In the genomic region with DNA sequence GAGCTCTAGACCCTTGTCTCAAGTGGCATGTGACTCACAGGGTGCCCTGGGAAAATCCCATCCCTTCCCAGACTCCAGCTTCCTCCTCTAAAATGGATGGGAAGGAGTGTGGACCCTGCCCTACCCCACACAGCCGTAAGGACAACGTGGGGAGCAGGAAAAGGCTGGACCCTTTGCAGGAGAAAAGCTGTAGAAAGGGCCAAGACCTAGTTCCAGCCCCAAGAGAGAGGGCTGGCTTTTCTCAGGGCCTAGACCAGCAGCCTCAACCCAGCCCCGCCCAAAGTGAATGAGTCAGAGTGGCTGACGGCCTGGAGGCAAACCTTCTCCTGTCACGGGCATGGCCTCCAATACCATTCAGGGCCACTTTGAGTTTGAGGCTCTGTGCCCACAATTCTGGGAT, we compare ENCODE assay signal across 9 cellular contexts. TPM values are rescaled to one million over a fixed set of nuclear protein-coding genes. Genes with fewer than 3 reads are reported as not detected.
A peak's percentile ranks its signal among the peaks of the same experiment; 100 is the strongest.
DNase-seq lines count a peak whose midpoint lies in the region; ATAC-seq and TF ChIP-seq lines count a peak whose summit lies in the region.
"Had no signal": no experiment of that assay in that cellular context is flagged by ENCODE, and none has a peak within 500 bp of the region (broad histone marks: within the 10 kb centered on the region; RNA-seq: fewer than 3 reads in every experiment).

No MANE protein-coding gene starts in this region.

- no peaks in the 10 kb centered on the region for H3K27me3 Mint-ChIP-seq in activated CD8-positive, alpha-beta memory T cell treated with anti-CD3 and anti-CD28 coated beads, Interleukin-2, amount 10 ng/mL, durations not matched to agents 7 days and 5 days
- peaks cover 4% of the 10 kb centered on the region for H3K27me3 Mint-ChIP-seq in nephron progenitor cell (ENCODE audit: low read depth, poor library complexity)

- no peak overlapping the region for H3K4me3 Mint-ChIP-seq in activated CD8-positive, alpha-beta memory T cell treated with anti-CD3 and anti-CD28 coated beads, Interleukin-2, amount 10 ng/mL, durations not matched to agents 7 days and 5 days
- H3K4me3 Mint-ChIP-seq in nephron progenitor cell: no peak overlapping the region

- H3K4me1 ChIP-seq in BLaER1 (peaks cover 72% of the 10 kb centered on the region), MM.1S (ENCODE audit: low read length) (peaks cover 34% of the 10 kb centered on the region), foreskin keratinocyte (peaks cover 47% of the 10 kb centered on the region)

- no peaks in the 10 kb centered on the region for H3K79me2 ChIP-seq in MM.1S (ENCODE audit: low read length)

- peak overlapping the region; percentile 39; the same call in 1 of the 2 replicates for H2AFZ ChIP-seq in MM.1S (ENCODE audit: low read length)

- no peaks in the 10 kb centered on the region for H3K9me3 Mint-ChIP-seq in activated CD8-positive, alpha-beta memory T cell treated with anti-CD3 and anti-CD28 coated beads, Interleukin-2, amount 10 ng/mL, durations not matched to agents 7 days and 5 days (ENCODE audit: low read depth)
- no peaks in the 10 kb centered on the region for H3K9me3 Mint-ChIP-seq in nephron progenitor cell

- CTCF ChIA-PET in activated CD8-positive, alpha-beta memory T cell treated with anti-CD3 and anti-CD28 coated beads, Interleukin-2, amount 10 ng/mL, durations not matched to agents 7 days and 5 days (lab: Charles Lee): interaction anchor here (0.6 to 1.6 kb wide), 6 partner anchors 23 to 117 kb away, joined by 3 to 4 read pairs (median 4); no protein-coding TSS in a partner anchor

- H3K4me2 ChIP-seq in BLaER1 (peak overlapping the region; percentile 87), MM.1S (ENCODE audit: low read depth, low read length) (no peak overlapping the region)

- peak overlapping the region; percentile 42; the same call in 1 of the 2 replicates for H3K27ac ChIP-seq in BLaER1
- no peak overlapping the region for H3K27ac ChIP-seq in MM.1S (ENCODE audit: low read length)
- peak overlapping the region; percentile 92 for H3K27ac ChIP-seq in foreskin keratinocyte

- no peaks in the 10 kb centered on the region for H3K36me3 ChIP-seq in BLaER1
- no peaks in the 10 kb centered on the region for H3K36me3 ChIP-seq in MM.1S (replicated peaks; ENCODE audit: insufficient read depth, low read length)

- H3K9ac ChIP-seq in BLaER1: no peak overlapping the region
- no peak overlapping the region for H3K9ac ChIP-seq in MM.1S (ENCODE audit: low read length)

- no peaks in the 10 kb centered on the region for H3K36me3 Mint-ChIP-seq in activated CD8-positive, alpha-beta memory T cell treated with anti-CD3 and anti-CD28 coated beads, Interleukin-2, amount 10 ng/mL, durations not matched to agents 7 days and 5 days
- no peaks in the 10 kb centered on the region for H3K36me3 Mint-ChIP-seq in nephron progenitor cell (ENCODE audit: low read depth)

- H3K27ac Mint-ChIP-seq in activated CD8-positive, alpha-beta memory T cell treated with anti-CD3 and anti-CD28 coated beads, Interleukin-2, amount 10 ng/mL, durations not matched to agents 7 days and 5 days: peak overlapping the region; percentile 70
- no peak overlapping the region for H3K27ac Mint-ChIP-seq in nephron progenitor cell

- peaks cover 26% of the 10 kb centered on the region for H3K4me1 Mint-ChIP-seq in activated CD8-positive, alpha-beta memory T cell treated with anti-CD3 and anti-CD28 coated beads, Interleukin-2, amount 10 ng/mL, durations not matched to agents 7 days and 5 days
- peaks cover 49% of the 10 kb centered on the region for H3K4me1 Mint-ChIP-seq in nephron progenitor cell

- H3K27me3 ChIP-seq in BLaER1: no peaks in the 10 kb centered on the region
- H3K27me3 ChIP-seq in MM.1S (replicated peaks; ENCODE audit: insufficient read depth, low read length): no peaks in the 10 kb centered on the region
- no peaks in the 10 kb centered on the region for H3K27me3 ChIP-seq in foreskin keratinocyte

- ATAC-seq in GM21528 (IDR thresholded peaks at IDR 0.05; ENCODE audit: low FRiP score, unreplicated experiment): peak; percentile 48
- peak; percentile 99 for ATAC-seq in activated CD8-positive, alpha-beta memory T cell treated with anti-CD3 and anti-CD28 coated beads, Interleukin-2, amount 10 ng/mL, durations not matched to agents 7 days and 5 days
- ATAC-seq in foreskin keratinocyte: peak; percentile 29

- H3F3A ChIP-seq in MM.1S (ENCODE audit: insufficient read depth, low read length): no peaks in the 10 kb centered on the region

- no peaks in the 10 kb centered on the region for H3K9me3 ChIP-seq in BLaER1
- no peaks in the 10 kb centered on the region for H3K9me3 ChIP-seq in MM.1S (replicated peaks; ENCODE audit: insufficient read depth, low read length)

- no peaks in the 10 kb centered on the region for H4K20me1 ChIP-seq in BLaER1
- H4K20me1 ChIP-seq in MM.1S (ENCODE audit: insufficient read depth, low read length): no peaks in the 10 kb centered on the region

- TF ChIP-seq CTCF in MM.1S (IDR thresholded peaks at IDR 0.05; ENCODE audit: low read length) (no peak), foreskin keratinocyte (conservative IDR thresholded peaks at IDR 0.05) (no peak), nephron progenitor cell (IDR thresholded peaks at IDR 0.05) (no peak)

- no peaks in the 10 kb centered on the region for H3K9me2 ChIP-seq in MM.1S (replicated peaks; ENCODE audit: insufficient read depth, low read length)

- H3K4me3 ChIP-seq in BLaER1 (no peak overlapping the region), MM.1S (ENCODE audit: low read length) (no peak overlapping the region)

- DNase-seq in MM.1S (peak; percentile 44), foreskin keratinocyte (peak in 1 of 2 donors; percentile 51), globus pallidus (ENCODE audit: low spot score) (no peak), nephron progenitor cell (no peak)
- peak; percentile 87 for DNase-seq in activated CD8-positive, alpha-beta memory T cell treated with anti-CD3 and anti-CD28 coated beads, Interleukin-2, amount 10 ng/mL, durations not matched to agents 7 days and 5 days
- DNase-seq in stimulated activated CD4-positive, alpha-beta T cell treated with anti-CD3 and anti-CD28 coated beads, Interleukin-15, amount 100 ng/mL, for 48 hours (ENCODE audit: low read depth in 2 of 2): peak; percentile 56 to 72

RNA-seq across cellular contexts. Expression of gene LAMB3, which starts 1.1 kb away (rescaled TPM):
- 1 to 10 TPM; 1.3 to 2.5 TPM for total RNA-seq in activated CD8-positive, alpha-beta memory T cell treated with anti-CD3 and anti-CD28 coated beads, Interleukin-2, amount 10 ng/mL, durations not matched to agents 7 days and 5 days
- 1,286 and 1,603 TPM in 2 replicates for total RNA-seq in foreskin keratinocyte
- polyA plus RNA-seq in foreskin keratinocyte: 823 and 1,080 TPM in 2 replicates

RNA-seq across cellular contexts. Expression of gene G0S2, which starts 24.1 kb away (rescaled TPM):
- 1 to 10 TPM in 1 of 2 experiments, under 1 TPM in 1; 0.70 to 1.5 TPM for total RNA-seq in activated CD8-positive, alpha-beta memory T cell treated with anti-CD3 and anti-CD28 coated beads, Interleukin-2, amount 10 ng/mL, durations not matched to agents 7 days and 5 days
- 19.7 and 24.0 TPM in 2 replicates for total RNA-seq in foreskin keratinocyte
- polyA plus RNA-seq in foreskin keratinocyte: 22.5 and 29.7 TPM in 2 replicates

RNA-seq across cellular contexts. Expression of gene HSD11B1, which starts 53.5 kb away (rescaled TPM):
- total RNA-seq in activated CD8-positive, alpha-beta memory T cell treated with anti-CD3 and anti-CD28 coated beads, Interleukin-2, amount 10 ng/mL, durations not matched to agents 7 days and 5 days: under 1 TPM in 1 of 2 experiments, not detected in 1; 0.91 TPM
- 0.56 and 0.61 TPM in 2 replicates for total RNA-seq in foreskin keratinocyte
- 0.29 and 0.54 TPM in 2 replicates for polyA plus RNA-seq in foreskin keratinocyte
- total RNA-seq: glomerular endothelial cell had no signal

Comparison
In these comparisons a context has a peak if more than half of its experiments do, and no peak if none do; other contexts are left out.
1. ATAC-seq: peak in every context shown above with its lines; median percentile 99 in activated CD8-positive, alpha-beta memory T cell treated with anti-CD3 and anti-CD28 coated beads, Interleukin-2, amount 10 ng/mL, durations not matched to agents 7 days and 5 days; 48 in GM21528; 29 in foreskin keratinocyte.
2. DNase-seq: peak in MM.1S (single experiment), activated CD8-positive, alpha-beta memory T cell treated with anti-CD3 and anti-CD28 coated beads, Interleukin-2, amount 10 ng/mL, durations not matched to agents 7 days and 5 days (single experiment) and stimulated activated CD4-positive, alpha-beta T cell treated with anti-CD3 and anti-CD28 coated beads, Interleukin-15, amount 100 ng/mL, for 48 hours (2 of 2); none in globus pallidus (single experiment) and nephron progenitor cell (single experiment).
3. RNA of gene LAMB3, which starts 1.1 kb away (total RNA-seq): 1,286 to 1,603 TPM in foreskin keratinocyte; 1.3 to 2.5 TPM in activated CD8-positive, alpha-beta memory T cell treated with anti-CD3 and anti-CD28 coated beads, Interleukin-2, amount 10 ng/mL, durations not matched to agents 7 days and 5 days; every median in the first group is over 100 times any median in the second.